In genomic region chr6:25054469-25054868, GRCh38 we compare ENCODE assay signal across 10 cellular contexts.
A peak's percentile ranks its signal among the peaks of the same experiment; 100 is the strongest.
DNase-seq lines count a peak whose midpoint lies in the region; ATAC-seq and TF ChIP-seq lines count a peak whose summit lies in the region.
"Had no signal": no experiment of that assay in that cellular context is flagged by ENCODE, and none has a peak within 500 bp of the region (broad histone marks: within the 10 kb centered on the region; RNA-seq: fewer than 3 reads in every experiment).

No MANE protein-coding gene starts in this region.

- no peak for TF ChIP-seq CTCF in OCI-LY7 (conservative IDR thresholded peaks at IDR 0.05; ENCODE audit: low read length)
- TF ChIP-seq CTCF in epithelial cell of esophagus (IDR thresholded peaks at IDR 0.05; ENCODE audit: insufficient read depth, low read depth, low read length, missing control alignments), result no peak

- H3K4me2 ChIP-seq in OCI-LY7 (ENCODE audit: low read length) (no peak overlapping the region), skeletal muscle satellite cell (ENCODE audit: low read length) (peak overlapping the region; percentile 58)

- no peak overlapping the region for H3K4me3 ChIP-seq in OCI-LY7 (ENCODE audit: low read depth, low read length, poor library complexity, severe bottlenecking)
- no peak overlapping the region for H3K4me3 ChIP-seq in epithelial cell of esophagus (ENCODE audit: low read length)
- H3K4me3 ChIP-seq in skeletal muscle satellite cell (ENCODE audit: low read length), result no peak overlapping the region
- H3K4me3 ChIP-seq: psoas muscle had no signal

- ATAC-seq in HG03095 (IDR thresholded peaks at IDR 0.05; ENCODE audit: unreplicated experiment), result no peak
- ATAC-seq: HCT116, psoas muscle had no signal

- no peak overlapping the region for H3K27ac ChIP-seq in OCI-LY7 (ENCODE audit: low read depth, low read length, poor library complexity, severe bottlenecking)
- H3K27ac ChIP-seq: psoas muscle had no signal

- POLR2A ChIA-PET in OCI-LY7 (lab: Charles Lee), result interaction anchor here (0.6 to 1.2 kb wide), 4 partner anchors 8 to 75 kb away, joined by 3 to 6 read pairs (median 4); no protein-coding TSS in a partner anchor

- H4K20me1 ChIP-seq in OCI-LY7 (ENCODE audit: insufficient read depth, low read length), result no peaks in the 10 kb centered on the region

- CTCF ChIA-PET in OCI-LY7 (lab: Charles Lee; ENCODE audit: unreplicated experiment), result no interaction called here

- H3K4me1 ChIP-seq in OCI-LY7 (ENCODE audit: insufficient read depth, low read length, poor library complexity, severe bottlenecking) (peaks cover 34% of the 10 kb centered on the region), skeletal muscle satellite cell (ENCODE audit: control insufficient read depth, insufficient read depth, low read length) (peaks cover 25% of the 10 kb centered on the region)
- H3K4me1 ChIP-seq: psoas muscle had no signal

- H3K36me3 ChIP-seq in OCI-LY7 (ENCODE audit: insufficient read depth, low read length) (peaks cover 3% of the 10 kb centered on the region; the same call in 1 of the 2 replicates), skeletal muscle satellite cell (ENCODE audit: insufficient read depth, low read length) (no peaks in the 10 kb centered on the region)

- no peaks in the 10 kb centered on the region for H3K27me3 ChIP-seq in skeletal muscle satellite cell (ENCODE audit: control insufficient read depth, insufficient read depth, low read length)

- H3K9ac ChIP-seq in skeletal muscle satellite cell (ENCODE audit: low read depth, low read length), result peak overlapping the region; percentile 43

- no TSS peak for BruUV-seq in OCI-LY7 (replicated peaks; lab: Mats Ljungman, UMichigan)

- H2AFZ ChIP-seq in OCI-LY7 (ENCODE audit: low read length), result peak overlapping the region; percentile 47; the same call in 1 of the 2 replicates

- H3K79me2 ChIP-seq in OCI-LY7 (ENCODE audit: insufficient read depth, low read depth, low read length), result no peaks in the 10 kb centered on the region

- DNase-seq in GM04504 (ENCODE audit: low read depth) (peak; percentile 54), OCI-LY7 (ENCODE audit: low spot score) (no peak), epithelial cell of esophagus (ENCODE audit: low read depth) (peak; percentile 61), NCI-H526 (lab: John Stamatoyannopoulos, UW) (no peak)
- no peak for DNase-seq in stimulated activated CD4-positive, alpha-beta T cell treated with anti-CD3 and anti-CD28 coated beads, Interleukin-1b, Interleukin-23, amount 100 ng/mL, for 48 hours
- DNase-seq: NCI-H82, psoas muscle had no signal

- no peaks in the 10 kb centered on the region for H3K9me2 ChIP-seq in OCI-LY7 (ENCODE audit: insufficient read depth, low read length)

- H3K9me3 ChIP-seq in OCI-LY7 (ENCODE audit: low read length) (peaks cover 16% of the 10 kb centered on the region; the same call in 1 of the 2 replicates), skeletal muscle satellite cell (replicated peaks; ENCODE audit: low read length) (no peaks in the 10 kb centered on the region)
- H3K9me3 ChIP-seq: psoas muscle had no signal

- intact Hi-C loops in OCI-LY7 (cut with micrococcal nuclease; ENCODE audit: unreplicated experiment), result no loop called here

Comparison
In these comparisons a context has a peak if more than half of its experiments do, and no peak if none do; other contexts are left out.
1. DNase-seq: peak in GM04504 (single experiment) and epithelial cell of esophagus (single experiment); none in OCI-LY7 (single experiment), NCI-H526 (0 of 2) and stimulated activated CD4-positive, alpha-beta T cell treated with anti-CD3 and anti-CD28 coated beads, Interleukin-1b, Interleukin-23, amount 100 ng/mL, for 48 hours (single experiment).